1 cellular context compared by ENCODE assay signal in genomic region chrX:129472116-129472515, GRCh38.
TF ChIP-seq lines count a peak whose summit lies in the region.

No MANE protein-coding gene starts in this region.

TF ChIP-seq in HepG2, 621 proteins besides CTCF, POLR2A, EP300 and RAD21 (continued from another document):
- no peak for TF ChIP-seq ELK4 (CRISPR knock-in tag; IDR thresholded peaks at IDR 0.05; ENCODE audit: borderline replicate concordance)
- no peak for TF ChIP-seq ZNF383 (CRISPR knock-in tag; IDR thresholded peaks at IDR 0.05; ENCODE audit: borderline replicate concordance)
- TF ChIP-seq, protein P1, sequence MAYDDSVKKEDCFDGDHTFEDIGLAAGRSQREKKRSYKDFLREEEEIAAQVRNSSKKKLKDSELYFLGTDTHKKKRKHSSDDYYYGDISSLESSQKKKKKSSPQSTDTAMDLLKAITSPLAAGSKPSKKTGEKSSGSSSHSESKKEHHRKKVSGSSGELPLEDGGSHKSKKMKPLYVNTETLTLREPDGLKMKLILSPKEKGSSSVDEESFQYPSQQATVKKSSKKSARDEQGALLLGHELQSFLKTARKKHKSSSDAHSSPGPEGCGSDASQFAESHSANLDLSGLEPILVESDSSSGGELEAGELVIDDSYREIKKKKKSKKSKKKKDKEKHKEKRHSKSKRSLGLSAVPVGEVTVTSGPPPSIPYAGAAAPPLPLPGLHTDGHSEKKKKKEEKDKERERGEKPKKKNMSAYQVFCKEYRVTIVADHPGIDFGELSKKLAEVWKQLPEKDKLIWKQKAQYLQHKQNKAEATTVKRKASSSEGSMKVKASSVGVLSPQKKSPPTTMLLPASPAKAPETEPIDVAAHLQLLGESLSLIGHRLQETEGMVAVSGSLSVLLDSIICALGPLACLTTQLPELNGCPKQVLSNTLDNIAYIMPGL (CRISPR knock-in tag; IDR thresholded peaks at IDR 0.05; ENCODE audit: borderline replicate concordance in 1 of 2, low read depth in 1 of 2): no peak
- TF ChIP-seq ARNT (IDR thresholded peaks at IDR 0.05): no peak
- no peak for TF ChIP-seq TSC22D2 (CRISPR knock-in tag; IDR thresholded peaks at IDR 0.05; ENCODE audit: borderline replicate concordance)
- TF ChIP-seq MTA1 (CRISPR knock-in tag; IDR thresholded peaks at IDR 0.05; ENCODE audit: borderline replicate concordance): no peak
